In genomic region chr15:74837482-74837881, GRCh38 we compare ENCODE assay signal across 20 cellular contexts. TPM values are rescaled to one million over a fixed set of nuclear protein-coding genes. Genes with fewer than 3 reads are reported as not detected.
"Had no signal": no experiment of that assay in that cellular context is flagged by ENCODE, and none has a peak within 500 bp of the region (broad histone marks: within the 10 kb centered on the region; RNA-seq: fewer than 3 reads in every experiment).

No MANE protein-coding gene starts in this region.

- H3K27ac Mint-ChIP-seq: activated CD4-positive, alpha-beta T cell treated with anti-CD3 and anti-CD28 coated beads, Interleukin-2, amount 10 ng/mL, durations not matched to agents 7 days and 5 days; activated naive CD4-positive, alpha-beta T cell treated with anti-CD3 and anti-CD28 coated beads, Interleukin-2, amount 50 U/mL, for 24 hours had no signal

- H3K27ac ChIP-seq: brain microvascular endothelial cell, esophagus muscularis mucosa, sigmoid colon, upper lobe of left lung had no signal

- H3K9me3 ChIP-seq: esophagus muscularis mucosa, sigmoid colon, upper lobe of left lung had no signal

- H3K4me3 Mint-ChIP-seq: activated CD4-positive, alpha-beta T cell treated with anti-CD3 and anti-CD28 coated beads, Interleukin-2, amount 10 ng/mL, durations not matched to agents 7 days and 5 days; activated naive CD4-positive, alpha-beta T cell treated with anti-CD3 and anti-CD28 coated beads, Interleukin-2, amount 50 U/mL, for 24 hours; naive thymus-derived CD4-positive, alpha-beta T cell had no signal

- H3K36me3 Mint-ChIP-seq: activated naive CD4-positive, alpha-beta T cell treated with anti-CD3 and anti-CD28 coated beads, Interleukin-2, amount 50 U/mL, for 24 hours had no signal

- ATAC-seq: left colon; naive thymus-derived CD4-positive, alpha-beta T cell had no signal

- H3K4me3 ChIP-seq: esophagus muscularis mucosa, lung, sigmoid colon, upper lobe of left lung had no signal

- H3K27me3 ChIP-seq: brain microvascular endothelial cell, esophagus muscularis mucosa, sigmoid colon, upper lobe of left lung had no signal

- H3K27me3 Mint-ChIP-seq: activated CD4-positive, alpha-beta T cell treated with anti-CD3 and anti-CD28 coated beads, Interleukin-2, amount 10 ng/mL, durations not matched to agents 7 days and 5 days; activated naive CD4-positive, alpha-beta T cell treated with anti-CD3 and anti-CD28 coated beads, Interleukin-2, amount 50 U/mL, for 24 hours; naive thymus-derived CD4-positive, alpha-beta T cell had no signal

- H3K9me3 Mint-ChIP-seq: activated CD4-positive, alpha-beta T cell treated with anti-CD3 and anti-CD28 coated beads, Interleukin-2, amount 10 ng/mL, durations not matched to agents 7 days and 5 days; activated naive CD4-positive, alpha-beta T cell treated with anti-CD3 and anti-CD28 coated beads, Interleukin-2, amount 50 U/mL, for 24 hours; naive thymus-derived CD4-positive, alpha-beta T cell had no signal

- DNase-seq: activated CD4-positive, alpha-beta T cell treated with anti-CD3 and anti-CD28 coated beads, Interleukin-2, amount 10 ng/mL, durations not matched to agents 7 days and 5 days; activated effector memory CD4-positive, alpha-beta T cell treated with Interleukin-2 at 50 U/mL for 16 hours; activated T-cell treated with anti-CD3 and anti-CD28 coated beads, Interleukin-2, amount 50 U/mL, for 1 hour; amniotic stem cell; brain microvascular endothelial cell; cerebellar nuclear complex; left colon; naive thymus-derived CD4-positive, alpha-beta T cell; nucleus accumbens; sigmoid colon; stimulated activated CD4-positive, alpha-beta T cell treated with anti-CD3 and anti-CD28 coated beads, Interleukin-12 subunit alpha, Interleukin-12 subunit beta, amount 100 ng/mL, for 4 hours; stimulated activated naive CD4-positive, alpha-beta T cell treated with Interleukin-2 at 50 U/mL for 16 hours had no signal

RNA-seq across cellular contexts. Expression of gene CPLX3, which starts 11.1 kb away (rescaled TPM):
- total RNA-seq: dermis microvascular lymphatic vessel endothelial cell, fibroblast of villous mesenchyme, lung, mononuclear cell, pulmonary artery endothelial cell, upper lobe of left lung had no signal
- polyA plus RNA-seq: naive thymus-derived CD4-positive, alpha-beta T cell had no signal

RNA-seq across cellular contexts. Expression of gene LMAN1L, which starts 24.8 kb away (rescaled TPM):
- total RNA-seq: dermis microvascular lymphatic vessel endothelial cell, fibroblast of villous mesenchyme, pulmonary artery endothelial cell had no signal
- polyA plus RNA-seq: naive thymus-derived CD4-positive, alpha-beta T cell had no signal
